ENCODE assay signal across 14 cellular contexts in genomic region chr7:129990403-129991192, GRCh38. TPM values are rescaled to one million over a fixed set of nuclear protein-coding genes. Genes with fewer than 3 reads are reported as not detected.
DNase-seq lines count a peak whose midpoint lies in the region; ATAC-seq and TF ChIP-seq lines count a peak whose summit lies in the region.
"Had no signal": no experiment of that assay in that cellular context is flagged by ENCODE, and none has a peak within 500 bp of the region (broad histone marks: within the 10 kb centered on the region; RNA-seq: fewer than 3 reads in every experiment).

No MANE protein-coding gene starts in this region.

- no peak overlapping the region for H3K4me3 ChIP-seq in OCI-LY3 (ENCODE audit: low read length)
- H3K4me3 ChIP-seq in osteoblast (ENCODE audit: insufficient read depth, low read length), result no peak overlapping the region
- H3K4me3 ChIP-seq in naive thymus-derived CD4-positive, alpha-beta T cell (ENCODE audit: low read length), result no peak overlapping the region
- H3K4me3 ChIP-seq: tibial artery had no signal

- CTCF ChIA-PET in naive thymus-derived CD4-positive, alpha-beta T cell (lab: Charles Lee), result interaction anchor here (0.6 kb wide), 1 partner anchor 641 kb away, joined by 6 read pairs; no protein-coding TSS in a partner anchor

- H3K4me2 ChIP-seq in OCI-LY3 (ENCODE audit: low read length) (peak overlapping the region; percentile 29), osteoblast (ENCODE audit: insufficient read depth, low read length) (no peak overlapping the region)

- H4K20me1 ChIP-seq in OCI-LY3 (ENCODE audit: insufficient read depth, low read length), result no peaks in the 10 kb centered on the region
- H4K20me1 ChIP-seq in osteoblast (ENCODE audit: insufficient read depth, low read length), result no peaks in the 10 kb centered on the region

- TF ChIP-seq CTCF in OCI-LY3 (IDR thresholded peaks at IDR 0.05; ENCODE audit: low read depth, low read length), result no peak
- TF ChIP-seq CTCF in osteoblast (IDR thresholded peaks at IDR 0.05; ENCODE audit: extremely low read depth, low read depth, low read length), result no peak

- ATAC-seq in naive thymus-derived CD4-positive, alpha-beta T cell, result no peak
- no peak for ATAC-seq in HG02973 (IDR thresholded peaks at IDR 0.05; ENCODE audit: unreplicated experiment)
- no peak for ATAC-seq in HG03135 (IDR thresholded peaks at IDR 0.05; ENCODE audit: unreplicated experiment)

- DNase-seq in COLO829 (ENCODE audit: low spot score) (peak; percentile 64), germinal center (ENCODE audit: low spot score) (peak; percentile 23), osteoblast (ENCODE audit: insufficient read length, low spot score, missing footprints) (peak; percentile 78), HK-2 (ENCODE audit: unreplicated experiment) (no peak)
- DNase-seq in naive thymus-derived CD4-positive, alpha-beta T cell, result no peak
- DNase-seq: activated CD4-positive, alpha-beta T cell treated with anti-CD3 and anti-CD28 coated beads, Interleukin-2, amount 50 U/mL, for 4 hours; AML-193; NCI-H146; NCI-H524 treated with DMSO at 0.1 percent for 48 hours; RPMI8226; tibial artery had no signal

- H3K9ac ChIP-seq in OCI-LY3 (ENCODE audit: low read length), result peak overlapping the region; percentile 13; the same call in 1 of the 2 replicates

- H3K4me1 Mint-ChIP-seq in naive thymus-derived CD4-positive, alpha-beta T cell, result peaks cover 0 to 7% (median 6%) of the 10 kb centered on the region in 7 donors

- peaks cover 0 to 4% (median 0%) of the 10 kb centered on the region in 5 donors for H3K27me3 Mint-ChIP-seq in naive thymus-derived CD4-positive, alpha-beta T cell

- intact Hi-C loops in naive thymus-derived CD4-positive, alpha-beta T cell (cut with micrococcal nuclease), result no loop called here

- H2AFZ ChIP-seq in OCI-LY3 (ENCODE audit: low read depth, low read length) (peak overlapping the region; percentile 90), osteoblast (ENCODE audit: low read length) (no peak overlapping the region)

- H3K36me3 Mint-ChIP-seq in naive thymus-derived CD4-positive, alpha-beta T cell, result no peaks in the 10 kb centered on the region

- H3K27ac ChIP-seq in OCI-LY3 (ENCODE audit: low read length) (no peak overlapping the region), osteoblast (ENCODE audit: low read depth, low read length) (no peak overlapping the region)
- H3K27ac ChIP-seq in naive thymus-derived CD4-positive, alpha-beta T cell (ENCODE audit: low read depth, low read length), result no peak overlapping the region
- H3K27ac ChIP-seq: tibial artery had no signal

- no peaks in the 10 kb centered on the region for H3K9me3 Mint-ChIP-seq in naive thymus-derived CD4-positive, alpha-beta T cell

- H3K79me2 ChIP-seq in OCI-LY3 (ENCODE audit: low read length), result no peaks in the 10 kb centered on the region
- no peaks in the 10 kb centered on the region for H3K79me2 ChIP-seq in osteoblast (ENCODE audit: insufficient read depth, low read length)

- H3K27me3 ChIP-seq in OCI-LY3 (ENCODE audit: low read depth, low read length), result no peaks in the 10 kb centered on the region
- H3K27me3 ChIP-seq in osteoblast (ENCODE audit: insufficient read depth, low read length), result no peaks in the 10 kb centered on the region
- H3K27me3 ChIP-seq in naive thymus-derived CD4-positive, alpha-beta T cell (ENCODE audit: control insufficient read depth in 2 of 2, insufficient read depth in 2 of 2, low read length in 2 of 2), result no peaks in the 10 kb centered on the region
- H3K27me3 ChIP-seq: tibial artery had no signal

- no peaks in the 10 kb centered on the region for H3K36me3 ChIP-seq in OCI-LY3 (replicated peaks; ENCODE audit: low read depth, low read length)
- no peaks in the 10 kb centered on the region for H3K36me3 ChIP-seq in osteoblast (ENCODE audit: insufficient read depth, low read length)
- no peaks in the 10 kb centered on the region for H3K36me3 ChIP-seq in naive thymus-derived CD4-positive, alpha-beta T cell (ENCODE audit: control insufficient read depth in 2 of 3, insufficient read depth in 3 of 3, low read length in 3 of 3)
- H3K36me3 ChIP-seq: tibial artery had no signal

- no peak overlapping the region for H3K4me3 Mint-ChIP-seq in naive thymus-derived CD4-positive, alpha-beta T cell

- no peaks in the 10 kb centered on the region for H3K9me3 ChIP-seq in OCI-LY3 (ENCODE audit: insufficient read depth, low read length)
- H3K9me3 ChIP-seq in osteoblast (ENCODE audit: low read depth, low read length), result no peaks in the 10 kb centered on the region
- no peaks in the 10 kb centered on the region for H3K9me3 ChIP-seq in naive thymus-derived CD4-positive, alpha-beta T cell (ENCODE audit: control insufficient read depth in 2 of 3, low read length in 3 of 3)
- H3K9me3 ChIP-seq: tibial artery had no signal

- POLR2A ChIA-PET in naive thymus-derived CD4-positive, alpha-beta T cell (lab: Charles Lee), result no interaction called here

- no peak overlapping the region for H3K27ac Mint-ChIP-seq in naive thymus-derived CD4-positive, alpha-beta T cell

- H3K4me1 ChIP-seq in OCI-LY3 (ENCODE audit: low read length) (peaks cover 18% of the 10 kb centered on the region), osteoblast (ENCODE audit: insufficient read depth, low read length) (no peaks in the 10 kb centered on the region)
- no peaks in the 10 kb centered on the region for H3K4me1 ChIP-seq in naive thymus-derived CD4-positive, alpha-beta T cell (ENCODE audit: control insufficient read depth in 2 of 2, insufficient read depth in 2 of 2, low read length in 2 of 2)

RNA-seq across cellular contexts. Expression of gene UBE2H, which starts 37.8 kb away (rescaled TPM):
- total RNA-seq in osteoblast, result 60.1 and 61.2 TPM in 2 replicates
- total RNA-seq in naive thymus-derived CD4-positive, alpha-beta T cell, result 10 to 100 TPM; 32.0 to 69.2 (median 49.1) TPM
- 10 to 100 TPM; 40.3 to 53.9 TPM for polyA plus RNA-seq in naive thymus-derived CD4-positive, alpha-beta T cell

Comparison
In these comparisons a context has a peak if more than half of its experiments do, and no peak if none do; other contexts are left out.
1. DNase-seq: peak in COLO829 (single experiment), germinal center (single experiment) and osteoblast (single experiment); none in naive thymus-derived CD4-positive, alpha-beta T cell (0 of 9) and HK-2 (single experiment).